31 cellular contexts compared by ENCODE assay signal in the genomic region with DNA sequence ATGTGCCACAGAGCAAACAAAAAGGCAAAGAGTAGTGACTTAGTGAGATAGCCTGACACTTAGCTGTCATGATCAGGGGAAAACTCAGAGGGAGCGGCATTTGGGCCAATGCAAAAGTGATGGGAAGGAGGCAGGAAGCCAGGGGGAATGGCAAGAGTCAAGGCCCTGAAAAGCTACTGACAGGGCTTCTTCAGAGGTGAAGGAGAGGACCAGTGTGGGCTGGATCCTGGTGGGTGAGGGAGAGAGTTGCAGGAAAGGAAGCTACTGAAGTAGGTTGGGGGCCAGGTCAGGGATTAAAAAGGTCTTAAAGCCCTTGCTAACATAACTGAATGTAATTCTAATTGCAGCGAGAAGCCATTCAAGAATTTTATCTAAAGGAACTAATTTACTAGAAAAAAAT.
"Had no signal": no experiment of that assay in that cellular context is flagged by ENCODE, and none has a peak within 500 bp of the region (broad histone marks: within the 10 kb centered on the region; RNA-seq: fewer than 3 reads in every experiment).

No MANE protein-coding gene starts in this region.

- ATAC-seq: left cardiac atrium; left lobe of liver; lower lobe of right lung; naive thymus-derived CD8-positive, alpha-beta T cell; pancreas; right cardiac atrium; sciatic nerve; stimulated activated naive B cell treated with anti-CD40 and anti-IgM and Interleukin-4, amounts not matched to agents 10 μg/mL and 1 μg/mL and 100 μg/mL, for 72 hours; stimulated activated naive CD8-positive, alpha-beta T cell treated with anti-CD3 and anti-CD28 coated beads, Interleukin-15, Interleukin-2, amounts not matched to agents 100 U/mL and 50 U/mL, for 24 hours had no signal

- DNase-seq: hypothalamus; kidney glomerular epithelial cell; left cardiac atrium; lower lobe of right lung; mammary epithelial cell; mesenchymal stem cell; naive thymus-derived CD8-positive, alpha-beta T cell; occipital lobe; pancreas; posterior cingulate gyrus; retina; right cardiac atrium; stimulated activated CD4-positive, alpha-beta T cell treated with anti-CD3 and anti-CD28 coated beads, Interleukin-12 subunit alpha, Interleukin-12 subunit beta, amount 100 ng/mL, for 4 hours; stimulated activated CD4-positive, alpha-beta T cell treated with anti-CD3 and anti-CD28 coated beads, Interleukin-15, amount 100 ng/mL, for 24 hours; stimulated activated CD4-positive, alpha-beta T cell treated with anti-CD3 and anti-CD28 coated beads, Interleukin-2, amount 100 ng/mL, for 24 hours; stimulated activated CD4-positive, alpha-beta T cell treated with anti-CD3 and anti-CD28 coated beads, Interleukin-4, amount 100 ng/mL, for 1 hour; stimulated activated naive B cell treated with anti-CD40 and anti-IgM and Interleukin-4, amounts not matched to agents 10 μg/mL and 1 μg/mL and 100 μg/mL, for 72 hours; stimulated activated naive CD8-positive, alpha-beta T cell treated with anti-CD3 and anti-CD28 coated beads, Interleukin-15, Interleukin-2, amounts not matched to agents 100 U/mL and 50 U/mL, for 24 hours; stomach; testis; thyroid gland; transverse colon; upper lobe of left lung had no signal

- H3K27ac Mint-ChIP-seq: nephron; stimulated activated naive B cell treated with anti-CD40 and anti-IgM and Interleukin-4, amounts not matched to agents 10 μg/mL and 1 μg/mL and 100 μg/mL, for 72 hours had no signal

- H3K27me3 ChIP-seq: neutrophil, pancreas, stomach, testis, thyroid gland, transverse colon, upper lobe of left lung, vagina had no signal

- H3K36me3 Mint-ChIP-seq: naive thymus-derived CD8-positive, alpha-beta T cell; stimulated activated naive B cell treated with anti-CD40 and anti-IgM and Interleukin-4, amounts not matched to agents 10 μg/mL and 1 μg/mL and 100 μg/mL, for 72 hours had no signal

- H3K4me1 ChIP-seq: lower lobe of right lung, pancreas, prostate gland, stomach, testis, thyroid gland, transverse colon, upper lobe of left lung, vagina had no signal

- H3K4me3 Mint-ChIP-seq: naive thymus-derived CD8-positive, alpha-beta T cell; nephron; neural crest cell; stimulated activated naive B cell treated with anti-CD40 and anti-IgM and Interleukin-4, amounts not matched to agents 10 μg/mL and 1 μg/mL and 100 μg/mL, for 72 hours had no signal

- H3K27me3 Mint-ChIP-seq: naive thymus-derived CD8-positive, alpha-beta T cell; stimulated activated naive B cell treated with anti-CD40 and anti-IgM and Interleukin-4, amounts not matched to agents 10 μg/mL and 1 μg/mL and 100 μg/mL, for 72 hours had no signal

- H3K4me1 Mint-ChIP-seq: naive thymus-derived CD8-positive, alpha-beta T cell; nephron; neural crest cell; stimulated activated naive B cell treated with anti-CD40 and anti-IgM and Interleukin-4, amounts not matched to agents 10 μg/mL and 1 μg/mL and 100 μg/mL, for 72 hours had no signal

- H3K27ac ChIP-seq: lower lobe of right lung, neutrophil, pancreas, prostate gland, skin epidermis, stomach, testis, thyroid gland, transverse colon, upper lobe of left lung, vagina had no signal

- H3K9me3 Mint-ChIP-seq: nephron; neural crest cell; stimulated activated naive B cell treated with anti-CD40 and anti-IgM and Interleukin-4, amounts not matched to agents 10 μg/mL and 1 μg/mL and 100 μg/mL, for 72 hours had no signal

- H3K4me3 ChIP-seq: lower lobe of right lung, pancreas, prostate gland, skin epidermis, stomach, testis, thyroid gland, transverse colon, upper lobe of left lung, vagina had no signal

- H3K36me3 ChIP-seq: lower lobe of right lung, neutrophil, pancreas, prostate gland, stomach, thyroid gland, transverse colon, upper lobe of left lung, vagina had no signal
